20 cellular contexts compared by ENCODE assay signal in the genomic region with DNA sequence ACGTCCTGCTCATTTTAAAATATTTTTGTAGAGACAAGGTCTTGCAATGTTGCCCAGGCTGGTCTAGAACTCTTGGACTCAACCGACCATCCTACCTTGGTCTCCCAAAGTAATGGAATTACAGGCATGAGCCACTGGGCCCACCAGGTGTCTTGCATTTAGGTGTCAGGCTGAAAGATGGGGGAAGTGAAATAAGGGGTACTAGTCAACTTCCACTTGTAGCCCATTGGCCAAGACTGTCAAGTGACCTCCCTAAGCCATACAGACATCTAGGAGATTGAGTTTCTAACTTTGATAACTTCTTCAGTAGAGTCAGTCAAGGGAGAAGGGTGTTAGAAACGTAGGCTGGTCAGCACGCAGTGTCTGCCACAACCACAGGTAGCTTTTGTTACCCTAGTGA.
"Had no signal": no experiment of that assay in that cellular context is flagged by ENCODE, and none has a peak within 500 bp of the region (broad histone marks: within the 10 kb centered on the region; RNA-seq: fewer than 3 reads in every experiment).

No MANE protein-coding gene starts in this region.

- H3K36me3 ChIP-seq: brain microvascular endothelial cell, cardiac muscle cell had no signal

- H3K27me3 Mint-ChIP-seq: activated naive CD8-positive, alpha-beta T cell had no signal

- H3K4me3 Mint-ChIP-seq: activated CD8-positive, alpha-beta T cell treated with anti-CD3 and anti-CD28 coated beads, Interleukin-2, amount 10 ng/mL, durations not matched to agents 7 days and 5 days; activated naive CD4-positive, alpha-beta T cell treated with anti-CD3 and anti-CD28 coated beads for 36 hours; activated naive CD8-positive, alpha-beta T cell; activated T-cell treated with anti-CD3 and anti-CD28 coated beads, Interleukin-2, amount 50 U/mL, for 4 hours; T-helper 1 cell treated with Interleukin-12 subunit alpha and Interleukin-12 subunit beta and Interleukin-4 antibody, amounts not matched to agents 30 μg/mL and 1 μg/mL, for 36 hours had no signal

- H3K4me3 ChIP-seq: cardiac muscle cell, PC-9 had no signal

- ATAC-seq: activated CD8-positive, alpha-beta T cell treated with anti-CD3 and anti-CD28 coated beads, Interleukin-2, amount 10 ng/mL, durations not matched to agents 7 days and 5 days; activated T-cell treated with anti-CD3 and anti-CD28 coated beads, Interleukin-2, amount 50 U/mL, for 4 hours had no signal

- H3K27me3 ChIP-seq: brain microvascular endothelial cell, cardiac muscle cell had no signal

- H3K9me3 Mint-ChIP-seq: activated naive CD4-positive, alpha-beta T cell treated with anti-CD3 and anti-CD28 coated beads for 36 hours; activated T-cell treated with anti-CD3 and anti-CD28 coated beads, Interleukin-2, amount 50 U/mL, for 4 hours; T-helper 1 cell treated with Interleukin-12 subunit alpha and Interleukin-12 subunit beta and Interleukin-4 antibody, amounts not matched to agents 30 μg/mL and 1 μg/mL, for 36 hours had no signal

- DNase-seq: activated CD4-positive, alpha-beta T cell treated with anti-CD3 and anti-CD28 coated beads for 48 hours; activated CD4-positive, alpha-beta T cell treated with anti-CD3 and anti-CD28 coated beads, Interleukin-2, amount 50 U/mL, for 4 hours; activated CD8-positive, alpha-beta T cell treated with anti-CD3 and anti-CD28 coated beads, Interleukin-2, amount 10 ng/mL, durations not matched to agents 7 days and 5 days; activated effector memory CD4-positive, alpha-beta T cell treated with anti-CD3 and anti-CD28 coated beads, Interleukin-2, amount 50 U/mL, for 16 hours; activated naive CD4-positive, alpha-beta T cell treated with anti-CD3 and anti-CD28 coated beads for 36 hours; activated T-cell treated with anti-CD3 and anti-CD28 coated beads, Interleukin-2, amount 50 U/mL, for 4 hours; amygdala; brain microvascular endothelial cell; Kasumi-1; NCI-H1105 treated with DMSO at 0.1 percent for 48 hours; NCI-H1436 treated with DMSO at 0.1 percent for 48 hours; NCI-H187; NCI-H2081; NCI-H446; NCI-H524; PC-9; SHP77 treated with DMSO at 0.1 percent for 48 hours had no signal

- H3K36me3 Mint-ChIP-seq: activated naive CD8-positive, alpha-beta T cell had no signal

- H3K27ac Mint-ChIP-seq: activated CD8-positive, alpha-beta T cell treated with anti-CD3 and anti-CD28 coated beads, Interleukin-2, amount 10 ng/mL, durations not matched to agents 7 days and 5 days; activated naive CD4-positive, alpha-beta T cell treated with anti-CD3 and anti-CD28 coated beads for 36 hours; activated naive CD8-positive, alpha-beta T cell; T-helper 1 cell treated with Interleukin-12 subunit alpha and Interleukin-12 subunit beta and Interleukin-4 antibody, amounts not matched to agents 30 μg/mL and 1 μg/mL, for 36 hours had no signal

- H3K27ac ChIP-seq: brain microvascular endothelial cell, cardiac muscle cell, PC-9 had no signal
